Comparison of ENCODE assay signal across 14 cellular contexts in the genomic region with DNA sequence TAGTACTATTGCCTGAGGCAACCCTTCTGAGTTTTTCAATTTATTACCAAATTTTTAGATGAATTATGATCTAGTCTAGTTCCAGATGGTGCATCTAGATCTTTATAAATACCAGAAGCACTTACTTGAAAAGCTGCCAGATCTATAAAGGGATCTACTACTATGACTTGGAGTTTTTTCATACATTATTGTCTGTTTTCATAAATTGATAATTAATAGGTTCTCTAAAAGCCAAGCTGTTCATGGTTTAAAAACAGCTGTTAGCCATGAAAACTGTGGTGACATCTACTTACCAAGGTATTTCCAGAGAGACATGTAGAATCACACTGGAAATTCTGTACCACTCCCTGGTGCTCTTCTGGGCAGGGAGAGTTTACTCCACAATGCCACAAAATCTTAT.
"Had no signal": no experiment of that assay in that cellular context is flagged by ENCODE, and none has a peak within 500 bp of the region (broad histone marks: within the 10 kb centered on the region; RNA-seq: fewer than 3 reads in every experiment).

No MANE protein-coding gene starts in this region.

- DNase-seq: activated CD4-positive, alpha-beta T cell treated with anti-CD3 and anti-CD28 coated beads, Interleukin-2, amount 50 U/mL, for 48 hours; activated gamma-delta T cell treated with Interleukin-2 at 50 U/mL for 16 hours; adrenal gland; effector CD4-positive, alpha-beta T cell; mesenchymal stem cell; mucosa of descending colon; naive thymus-derived CD4-positive, alpha-beta T cell; stimulated activated CD4-positive, alpha-beta T cell treated with anti-CD3 and anti-CD28 coated beads, Interleukin-15, amount 100 ng/mL, for 24 hours; stimulated activated CD4-positive, alpha-beta T cell treated with anti-CD3 and anti-CD28 coated beads, Interleukin-2, amount 100 ng/mL, for 48 hours had no signal

- H3K27me3 ChIP-seq: adrenal gland, esophagus muscularis mucosa, ovary, tibial nerve had no signal

- ATAC-seq: activated naive CD4-positive, alpha-beta T cell treated with anti-CD3 and anti-CD28 coated beads, Interleukin-2, amount 50 U/mL, for 72 hours; mucosa of descending colon; naive thymus-derived CD4-positive, alpha-beta T cell had no signal

- H3K9me3 ChIP-seq: adrenal gland, esophagus muscularis mucosa, mucosa of descending colon, ovary, tibial nerve had no signal

- H3K4me3 ChIP-seq: adrenal gland, esophagus muscularis mucosa, mucosa of descending colon, ovary, skin epidermis, tibial nerve had no signal

- H3K36me3 ChIP-seq: adrenal gland, esophagus muscularis mucosa, ovary, tibial nerve had no signal
